In the genomic region with DNA sequence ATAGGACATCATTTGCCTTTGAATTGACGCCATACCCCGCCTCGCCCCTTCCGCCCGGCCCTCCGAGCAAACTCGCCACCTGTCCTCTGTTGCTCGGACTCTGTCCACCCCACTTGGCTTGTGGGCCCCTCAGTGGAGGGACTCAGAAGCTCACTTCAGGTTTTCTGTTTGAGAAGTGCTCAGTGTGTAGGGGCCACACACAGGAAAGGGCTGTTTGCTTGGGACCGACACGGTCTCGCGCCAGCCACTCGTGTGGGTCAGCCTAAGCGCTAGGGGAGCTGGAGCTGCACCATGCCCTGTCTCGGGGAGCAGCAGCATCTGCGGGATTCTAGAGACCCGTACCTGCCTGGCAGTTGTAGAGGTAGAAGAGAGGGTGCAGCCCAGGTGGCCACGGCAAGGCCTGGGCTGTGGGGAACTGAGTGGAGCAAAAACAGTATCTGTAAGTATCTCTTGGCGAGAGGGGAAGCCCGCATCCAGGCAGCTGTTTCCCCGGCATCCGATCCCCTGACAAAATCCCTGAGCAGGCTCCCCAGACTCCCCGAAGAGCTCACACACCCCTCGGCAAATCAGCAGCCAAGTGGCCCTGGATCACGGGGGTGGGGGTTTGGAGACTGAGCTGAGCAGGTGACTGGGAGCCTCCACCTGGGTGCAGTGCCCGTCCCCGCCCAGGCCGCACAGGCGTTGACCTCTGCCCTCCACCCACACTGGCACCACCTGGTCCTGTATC, we compare ENCODE assay signal across 19 cellular contexts. TPM values are rescaled to one million over a fixed set of nuclear protein-coding genes. Genes with fewer than 3 reads are reported as not detected.
"Had no signal": no experiment of that assay in that cellular context is flagged by ENCODE, and none has a peak within 500 bp of the region (broad histone marks: within the 10 kb centered on the region; RNA-seq: fewer than 3 reads in every experiment).

No MANE protein-coding gene starts in this region.

- DNase-seq: activated CD4-positive, alpha-beta T cell treated with anti-CD3 and anti-CD28 coated beads for 48 hours; activated CD8-positive, alpha-beta memory T cell treated with anti-CD3 and anti-CD28 coated beads for 24 hours; activated naive CD4-positive, alpha-beta T cell treated with anti-CD3 and anti-CD28 coated beads, Interleukin-2, amount 50 U/mL, for 16 hours; adrenal gland; body of pancreas; hippocampal formation; left colon; stimulated activated CD4-positive, alpha-beta T cell treated with anti-CD3 and anti-CD28 coated beads, Interleukin-1b, Interleukin-23, amount 100 ng/mL, for 48 hours; stimulated activated naive CD4-positive, alpha-beta T cell treated with Interleukin-2 at 50 U/mL for 16 hours; upper lobe of left lung had no signal

- H3K4me3 ChIP-seq: adrenal gland, body of pancreas, gastroesophageal sphincter, suprapubic skin, upper lobe of left lung had no signal

- H3K27ac ChIP-seq: adrenal gland, body of pancreas, parathyroid adenoma, suprapubic skin, upper lobe of left lung had no signal

- H3K9ac ChIP-seq: parathyroid adenoma had no signal

- H3K27ac Mint-ChIP-seq: activated T-helper 17 cell treated with anti-CD3 and anti-CD28 coated beads, Interleukin-2, amount 50 U/mL, for 72 hours; dendritic cell treated with granulocyte-macrophage colony-stimulating factor and Interleukin-4, amounts not matched to agents 40 ng/mL and 50 ng/mL, for 4 days had no signal

- H3K27me3 Mint-ChIP-seq: activated T-helper 17 cell treated with anti-CD3 and anti-CD28 coated beads, Interleukin-2, amount 50 U/mL, for 72 hours; central memory CD8-positive, alpha-beta T cell had no signal

- H3K9me3 Mint-ChIP-seq: activated T-helper 17 cell treated with anti-CD3 and anti-CD28 coated beads, Interleukin-2, amount 50 U/mL, for 72 hours; central memory CD8-positive, alpha-beta T cell; dendritic cell treated with granulocyte-macrophage colony-stimulating factor and Interleukin-4, amounts not matched to agents 40 ng/mL and 50 ng/mL, for 4 days; WTC11 had no signal

- H3K4me1 Mint-ChIP-seq: activated T-helper 17 cell treated with anti-CD3 and anti-CD28 coated beads, Interleukin-2, amount 50 U/mL, for 72 hours; central memory CD8-positive, alpha-beta T cell had no signal

- H3K36me3 Mint-ChIP-seq: WTC11 had no signal

- H3K9me3 ChIP-seq: adrenal gland, body of pancreas, gastroesophageal sphincter, suprapubic skin, upper lobe of left lung had no signal

- H3K36me3 ChIP-seq: adrenal gland, suprapubic skin, upper lobe of left lung had no signal

- H3K79me2 ChIP-seq: parathyroid adenoma had no signal

- H3K4me1 ChIP-seq: parathyroid adenoma had no signal

- H2AFZ ChIP-seq: parathyroid adenoma had no signal

- H3K27me3 ChIP-seq: adrenal gland, gastroesophageal sphincter, upper lobe of left lung had no signal

- ATAC-seq: body of pancreas, gastroesophageal sphincter, left colon, SK-N-SH treated with all-trans-retinoic acid at 6 μM for 48 hours, WTC11 had no signal

- H3K4me3 Mint-ChIP-seq: activated T-helper 17 cell treated with anti-CD3 and anti-CD28 coated beads, Interleukin-2, amount 50 U/mL, for 72 hours; central memory CD8-positive, alpha-beta T cell; dendritic cell treated with granulocyte-macrophage colony-stimulating factor and Interleukin-4, amounts not matched to agents 40 ng/mL and 50 ng/mL, for 4 days; WTC11 had no signal

RNA-seq across cellular contexts. Expression of gene COL5A1, which starts 52.2 kb away (rescaled TPM):
- polyA plus RNA-seq: neural cell had no signal
